ENCODE assay signal across 15 cellular contexts in genomic region chr10:5887641-5888040, GRCh38. TPM values are rescaled to one million over a fixed set of nuclear protein-coding genes. Genes with fewer than 3 reads are reported as not detected.
DNase-seq lines count a peak whose midpoint lies in the region; ATAC-seq and TF ChIP-seq lines count a peak whose summit lies in the region.
"Had no signal": no experiment of that assay in that cellular context is flagged by ENCODE, and none has a peak within 500 bp of the region (broad histone marks: within the 10 kb centered on the region; RNA-seq: fewer than 3 reads in every experiment).

No MANE protein-coding gene starts in this region.

- no peak overlapping the region for H3K27ac Mint-ChIP-seq in activated T-cell treated with anti-CD3 and anti-CD28 coated beads, Interleukin-2, amount 50 U/mL, for 72 hours
- H3K27ac Mint-ChIP-seq in endodermal cell: no peak overlapping the region
- H3K27ac Mint-ChIP-seq in stimulated activated effector memory CD8-positive, alpha-beta T cell treated with anti-CD3 and anti-CD28 coated beads, Interleukin-12 subunit alpha, Interleukin-12 subunit beta, amount 100 ng/mL, for 72 hours: no peak overlapping the region

- H3K27ac ChIP-seq in endodermal cell (ENCODE audit: low read depth, low read length): no peak overlapping the region

- H3K9me3 ChIP-seq in Loucy (ENCODE audit: insufficient read depth, low read depth, low read length): no peaks in the 10 kb centered on the region
- H3K9me3 ChIP-seq in endodermal cell (ENCODE audit: control insufficient read depth, low read length): no peaks in the 10 kb centered on the region

- TF ChIP-seq CTCF in Loucy (conservative IDR thresholded peaks at IDR 0.05; ENCODE audit: low read length): no peak
- TF ChIP-seq CTCF in endodermal cell (conservative IDR thresholded peaks at IDR 0.05): no peak

- peaks cover 3 to 11% of the 10 kb centered on the region in 2 donors for H3K36me3 Mint-ChIP-seq in activated T-cell treated with anti-CD3 and anti-CD28 coated beads, Interleukin-2, amount 50 U/mL, for 72 hours (ENCODE audit: insufficient read depth in 2 of 2)
- peaks cover 34% of the 10 kb centered on the region for H3K36me3 Mint-ChIP-seq in endodermal cell (ENCODE audit: low read depth)
- peaks cover 51% of the 10 kb centered on the region for H3K36me3 Mint-ChIP-seq in stimulated activated effector memory CD8-positive, alpha-beta T cell treated with anti-CD3 and anti-CD28 coated beads, Interleukin-12 subunit alpha, Interleukin-12 subunit beta, amount 100 ng/mL, for 72 hours

- no peak for DNase-seq in activated T-cell treated with anti-CD3 and anti-CD28 coated beads, Interleukin-2, amount 50 U/mL, for 72 hours
- DNase-seq in activated T-cell treated with anti-CD3 and anti-CD28 coated beads for 4 hours (no peak), endodermal cell (no peak), NCI-H510A treated with DMSO at 0.1 percent for 48 hours (lab: John Stamatoyannopoulos, UW) (no peak), NK-92 (lab: John Stamatoyannopoulos, UW; ENCODE audit: unreplicated experiment) (no peak)
- no peak for DNase-seq in stimulated activated effector memory CD8-positive, alpha-beta T cell treated with anti-CD3 and anti-CD28 coated beads, Interleukin-12 subunit alpha, Interleukin-12 subunit beta, amount 100 ng/mL, for 72 hours (ENCODE audit: low spot score in 2 of 2)
- DNase-seq: left ventricle myocardium superior; NCI-H146; NCI-H69; occipital lobe; stimulated activated CD4-positive, alpha-beta T cell treated with anti-CD3 and anti-CD28 coated beads, Interleukin-15, amount 100 ng/mL, for 24 hours; stimulated activated CD8-positive, alpha-beta memory T cell treated with anti-CD3 and anti-CD28 coated beads, Interleukin-4, amount 100 ng/mL, for 48 hours had no signal

- H3K9ac ChIP-seq in Loucy (ENCODE audit: low read depth, low read length, poor library complexity, severe bottlenecking) (peak overlapping the region; percentile 81), endodermal cell (ENCODE audit: extremely low read depth, low read length, poor library complexity, severe bottlenecking) (no peak overlapping the region)

- H3K27me3 ChIP-seq in Loucy (ENCODE audit: insufficient read depth, low read length, poor library complexity, severe bottlenecking) (no peaks in the 10 kb centered on the region), endodermal cell (ENCODE audit: control insufficient read depth, insufficient read depth, low read length, poor library complexity, severe bottlenecking) (no peaks in the 10 kb centered on the region)

- H3K36me3 ChIP-seq in Loucy (ENCODE audit: insufficient read depth, low read length) (peaks cover 14% of the 10 kb centered on the region; the same call in 1 of the 2 replicates), endodermal cell (ENCODE audit: control insufficient read depth, insufficient read depth, low read length) (peaks cover 45% of the 10 kb centered on the region)

- peaks cover 51% of the 10 kb centered on the region for H3K79me2 ChIP-seq in Loucy (ENCODE audit: insufficient read depth, low read length)

- H3F3A ChIP-seq in Loucy (ENCODE audit: low read depth): no peaks in the 10 kb centered on the region

- WGBS in endodermal cell (ENCODE audit: insufficient coverage in 1 of 2, insufficient read length in 1 of 2), 2 experiments: 96% methylated on average over 3 to 8 of the region's 8 CpGs

- H3K9me3 Mint-ChIP-seq in activated T-cell treated with anti-CD3 and anti-CD28 coated beads, Interleukin-2, amount 50 U/mL, for 72 hours: no peaks in the 10 kb centered on the region
- no peaks in the 10 kb centered on the region for H3K9me3 Mint-ChIP-seq in endodermal cell
- H3K9me3 Mint-ChIP-seq in stimulated activated effector memory CD8-positive, alpha-beta T cell treated with anti-CD3 and anti-CD28 coated beads, Interleukin-12 subunit alpha, Interleukin-12 subunit beta, amount 100 ng/mL, for 72 hours: no peaks in the 10 kb centered on the region

- H2AFZ ChIP-seq in Loucy (ENCODE audit: low read length): no peak overlapping the region

- H3K4me2 ChIP-seq in Loucy (ENCODE audit: low read depth, low read length, poor library complexity, severe bottlenecking): peak overlapping the region; percentile 95

- peaks cover 37% of the 10 kb centered on the region for H3K4me1 ChIP-seq in Loucy (ENCODE audit: insufficient read depth, low read length, poor library complexity, severe bottlenecking)
- H3K4me1 ChIP-seq in endodermal cell (ENCODE audit: control insufficient read depth, insufficient read depth, low read length): peaks cover 10% of the 10 kb centered on the region

- H3K4me3 ChIP-seq in Loucy (ENCODE audit: low read length, poor library complexity, severe bottlenecking) (peak overlapping the region; percentile 86), endodermal cell (ENCODE audit: low read length) (peak overlapping the region; percentile 84)

- peak overlapping the region; percentile 90 to 92 for H3K4me3 Mint-ChIP-seq in activated T-cell treated with anti-CD3 and anti-CD28 coated beads, Interleukin-2, amount 50 U/mL, for 72 hours
- peak overlapping the region; percentile 84 for H3K4me3 Mint-ChIP-seq in endodermal cell
- peak overlapping the region; percentile 81 for H3K4me3 Mint-ChIP-seq in stimulated activated effector memory CD8-positive, alpha-beta T cell treated with anti-CD3 and anti-CD28 coated beads, Interleukin-12 subunit alpha, Interleukin-12 subunit beta, amount 100 ng/mL, for 72 hours

- peaks cover 36% of the 10 kb centered on the region for H3K4me1 Mint-ChIP-seq in activated T-cell treated with anti-CD3 and anti-CD28 coated beads, Interleukin-2, amount 50 U/mL, for 72 hours (ENCODE audit: low read depth)
- peaks cover 46% of the 10 kb centered on the region for H3K4me1 Mint-ChIP-seq in endodermal cell
- H3K4me1 Mint-ChIP-seq in stimulated activated effector memory CD8-positive, alpha-beta T cell treated with anti-CD3 and anti-CD28 coated beads, Interleukin-12 subunit alpha, Interleukin-12 subunit beta, amount 100 ng/mL, for 72 hours: peaks cover 36% of the 10 kb centered on the region

- ATAC-seq in activated T-cell treated with anti-CD3 and anti-CD28 coated beads, Interleukin-2, amount 50 U/mL, for 72 hours (replicated peaks in 1 of 2): no peak
- ATAC-seq in stimulated activated effector memory CD8-positive, alpha-beta T cell treated with anti-CD3 and anti-CD28 coated beads, Interleukin-12 subunit alpha, Interleukin-12 subunit beta, amount 100 ng/mL, for 72 hours: no peak
- ATAC-seq in GM19467 (IDR thresholded peaks at IDR 0.05; ENCODE audit: unreplicated experiment): no peak
- ATAC-seq: left ventricle myocardium superior, Right ventricle myocardium inferior had no signal

- no peaks in the 10 kb centered on the region for H3K27me3 Mint-ChIP-seq in activated T-cell treated with anti-CD3 and anti-CD28 coated beads, Interleukin-2, amount 50 U/mL, for 72 hours (ENCODE audit: low read depth)
- H3K27me3 Mint-ChIP-seq in endodermal cell (ENCODE audit: insufficient read depth): no peaks in the 10 kb centered on the region

- H4K20me1 ChIP-seq in Loucy (ENCODE audit: insufficient read depth, low read length, poor library complexity, severe bottlenecking): peaks cover 37% of the 10 kb centered on the region

- no peaks in the 10 kb centered on the region for H3K9me2 ChIP-seq in Loucy (replicated peaks; ENCODE audit: low read depth, low read length)

RNA-seq across cellular contexts. Expression of gene ANKRD16, which starts 2.1 kb away (rescaled TPM):
- 1 to 10 TPM; 3.9 to 5.8 TPM for total RNA-seq in activated T-cell treated with anti-CD3 and anti-CD28 coated beads, Interleukin-2, amount 50 U/mL, for 72 hours
- total RNA-seq in endodermal cell: 10 to 100 TPM; 12.5 to 13.0 TPM
- polyA plus RNA-seq in endodermal cell (2013, experiment 1 of 2): 9.0 TPM
- polyA plus RNA-seq in endodermal cell (2013, experiment 2 of 2): 9.4 TPM

RNA-seq across cellular contexts. Expression of gene FBH1, which starts 2.4 kb away (rescaled TPM):
- 10 to 100 TPM; 51.0 to 53.6 TPM for total RNA-seq in activated T-cell treated with anti-CD3 and anti-CD28 coated beads, Interleukin-2, amount 50 U/mL, for 72 hours
- total RNA-seq in endodermal cell: 10 to 100 TPM; 61.1 to 71.6 TPM
- polyA plus RNA-seq in endodermal cell (2013, experiment 1 of 2): 43.3 TPM
- 42.8 TPM for polyA plus RNA-seq in endodermal cell (2013, experiment 2 of 2)
